Comparison of ENCODE assay signal across 1 cellular context in genomic region chr18:63410792-63411191, GRCh38.
TF ChIP-seq lines count a peak whose summit lies in the region.

No MANE protein-coding gene starts in this region.

TF ChIP-seq in HepG2, 621 proteins besides CTCF, POLR2A, EP300 and RAD21 (continued from another document and continues in another):
- TF ChIP-seq ARID5B (CRISPR knock-in tag; IDR thresholded peaks at IDR 0.05) = peak; percentile 62
- TF ChIP-seq KDM5A (IDR thresholded peaks at IDR 0.05; ENCODE audit: borderline replicate concordance, low read length) = no peak
- TF ChIP-seq HDAC6 (IDR thresholded peaks at IDR 0.05; ENCODE audit: low read depth, low read length) = no peak
- TF ChIP-seq HNF4A (CRISPR knock-in tag; IDR thresholded peaks at IDR 0.05) = peak; percentile 25; the same call in 1 of the 2 replicates
- TF ChIP-seq FOXA3 (CRISPR knock-in tag; IDR thresholded peaks at IDR 0.05) = 0 out of 2 replicates have a peak, but pooled peaks have one; percentile 22
- no peak for TF ChIP-seq ZEB1 (IDR thresholded peaks at IDR 0.05; ENCODE audit: insufficient replicate concordance, low read depth)
- no peak for TF ChIP-seq ZBTB20 (CRISPR knock-in tag; IDR thresholded peaks at IDR 0.05; ENCODE audit: borderline replicate concordance, low read depth)
- peak; percentile 34; the same call in 1 of the 2 replicates for TF ChIP-seq MNT (IDR thresholded peaks at IDR 0.05)
- TF ChIP-seq ELF3 (CRISPR knock-in tag; IDR thresholded peaks at IDR 0.05) = no peak
- no peak for TF ChIP-seq MLXIP (CRISPR knock-in tag; IDR thresholded peaks at IDR 0.05; ENCODE audit: borderline replicate concordance)
- TF ChIP-seq ZBED4 (CRISPR knock-in tag; IDR thresholded peaks at IDR 0.05; ENCODE audit: borderline replicate concordance) = no peak
- no peak for TF ChIP-seq ZNF138 (CRISPR knock-in tag; IDR thresholded peaks at IDR 0.05; ENCODE audit: low read depth)
- TF ChIP-seq BHLHE40 (IDR thresholded peaks at IDR 0.05; ENCODE audit: low read length) = peak; percentile 90
- TF ChIP-seq MYNN (CRISPR knock-in tag; IDR thresholded peaks at IDR 0.05; ENCODE audit: low read depth) = no peak
- no peak for TF ChIP-seq MTF1 (CRISPR knock-in tag; IDR thresholded peaks at IDR 0.05)
- no peak for TF ChIP-seq ZKSCAN5 (CRISPR knock-in tag; IDR thresholded peaks at IDR 0.05)
- peak; percentile 59; the same call in 1 of the 2 replicates for TF ChIP-seq SAP130 (CRISPR knock-in tag; IDR thresholded peaks at IDR 0.05; ENCODE audit: low read depth)
- no peak for TF ChIP-seq RORA (CRISPR knock-in tag; IDR thresholded peaks at IDR 0.05)
- no peak for TF ChIP-seq ZNF619 (CRISPR knock-in tag; IDR thresholded peaks at IDR 0.05)
- peak; percentile 84; the same call in 1 of the 2 replicates for TF ChIP-seq ZNF232 (CRISPR knock-in tag; IDR thresholded peaks at IDR 0.05; ENCODE audit: borderline replicate concordance)
- TF ChIP-seq ZNF746 (CRISPR knock-in tag; IDR thresholded peaks at IDR 0.05) = no peak
- TF ChIP-seq PITX1 (CRISPR knock-in tag; IDR thresholded peaks at IDR 0.05) = no peak
- TF ChIP-seq CHCHD3 (CRISPR knock-in tag; IDR thresholded peaks at IDR 0.05) = no peak
- no peak for TF ChIP-seq MYPOP (CRISPR knock-in tag; IDR thresholded peaks at IDR 0.05)
- TF ChIP-seq ATRX (CRISPR knock-in tag; IDR thresholded peaks at IDR 0.05; ENCODE audit: borderline replicate concordance) = no peak
- no peak for TF ChIP-seq ZNF512 (CRISPR knock-in tag; IDR thresholded peaks at IDR 0.05)
- no peak for TF ChIP-seq PRMT3 (CRISPR knock-in tag; IDR thresholded peaks at IDR 0.05; ENCODE audit: borderline replicate concordance, low read depth)
- TF ChIP-seq ZNF350 (CRISPR knock-in tag; IDR thresholded peaks at IDR 0.05; ENCODE audit: borderline replicate concordance, low read depth) = no peak
- TF ChIP-seq MAX (IDR thresholded peaks at IDR 0.05) = 0 out of 2 replicates have a peak, but pooled peaks have one; percentile 23
- TF ChIP-seq KAT8 (CRISPR knock-in tag; IDR thresholded peaks at IDR 0.05) = 0 out of 2 replicates have a peak, but pooled peaks have one; percentile 19
- TF ChIP-seq ZFP91 (CRISPR knock-in tag; IDR thresholded peaks at IDR 0.05; ENCODE audit: borderline replicate concordance) = no peak
- TF ChIP-seq TRIM22 (IDR thresholded peaks at IDR 0.05) = no peak
- no peak for TF ChIP-seq ZNF20 (CRISPR knock-in tag; IDR thresholded peaks at IDR 0.05)
- no peak for TF ChIP-seq HMGA1 (CRISPR knock-in tag; conservative IDR thresholded peaks at IDR 0.05)
- TF ChIP-seq ZNF263 (CRISPR knock-in tag; IDR thresholded peaks at IDR 0.05) = no peak
- no peak for TF ChIP-seq SOX13 (IDR thresholded peaks at IDR 0.05)
- peak in 1 of 2 experiments; percentile 29; a peak in 1 of 4 replicates for TF ChIP-seq SOX13 (CRISPR knock-in tag; conservative IDR thresholded peaks at IDR 0.05 in 1 of 2, IDR thresholded peaks at IDR 0.05 in 1 of 2)
- peak; percentile 51; the same call in 1 of the 2 replicates for TF ChIP-seq HOMEZ (CRISPR knock-in tag; IDR thresholded peaks at IDR 0.05; ENCODE audit: low read depth)
- TF ChIP-seq ZSCAN21 (CRISPR knock-in tag; IDR thresholded peaks at IDR 0.05; ENCODE audit: borderline replicate concordance) = no peak
- no peak for TF ChIP-seq ERF (CRISPR knock-in tag; IDR thresholded peaks at IDR 0.05)
- TF ChIP-seq SIN3B (IDR thresholded peaks at IDR 0.05; ENCODE audit: low read length) = no peak
- no peak for TF ChIP-seq ZFP37 (CRISPR knock-in tag; IDR thresholded peaks at IDR 0.05; ENCODE audit: borderline replicate concordance)
